ENCODE assay signal across 9 cellular contexts in genomic region chr17:61467416-61468262, GRCh38. TPM values are rescaled to one million over a fixed set of nuclear protein-coding genes. Genes with fewer than 3 reads are reported as not detected.
A peak's percentile ranks its signal among the peaks of the same experiment; 100 is the strongest.
DNase-seq lines count a peak whose midpoint lies in the region; ATAC-seq, FAIRE-seq and TF ChIP-seq lines count a peak whose summit lies in the region.
"Had no signal": no experiment of that assay in that cellular context is flagged by ENCODE, and none has a peak within 500 bp of the region (broad histone marks: within the 10 kb centered on the region; RNA-seq: fewer than 3 reads in every experiment).

No MANE protein-coding gene starts in this region.

- peaks cover 14% of the 10 kb centered on the region for H3K4me1 Mint-ChIP-seq in glutamatergic neuron (ENCODE audit: low read depth, unreplicated experiment)
- no peaks in the 10 kb centered on the region for H3K4me1 Mint-ChIP-seq in activated T-helper 17 cell treated with anti-CD3 and anti-CD28 coated beads, Interleukin-2, amount 50 U/mL, for 72 hours

- WGBS in stomach, 5 donors, result 50 to 60% (median 56%) methylated on average over 15 of the region's 15 CpGs
- WGBS in small intestine, 3 donors, result 52 to 60% (median 57%) methylated on average over 15 of the region's 15 CpGs

- H3K4me1 ChIP-seq in stomach, result peaks cover 0 to 15% (median 0%) of the 10 kb centered on the region in 4 donors
- no peaks in the 10 kb centered on the region for H3K4me1 ChIP-seq in small intestine (ENCODE audit: control insufficient read depth in 2 of 2, insufficient read depth in 1 of 2, low read depth in 1 of 2, low read length in 1 of 2)

- H3K27ac ChIP-seq in stomach (no peak overlapping the region), small intestine (ENCODE audit: low read depth in 1 of 2, low read length in 1 of 2) (no peak overlapping the region)

- intact Hi-C loops in stomach (cut with DNase I; ENCODE audit: low total_unique reads), result no loop called here

- H3K9me3 ChIP-seq in stomach (no peaks in the 10 kb centered on the region), small intestine (ENCODE audit: control insufficient read depth, low read depth) (no peaks in the 10 kb centered on the region)

- H3K9me3 Mint-ChIP-seq in glutamatergic neuron (ENCODE audit: unreplicated experiment), result peaks cover 3% of the 10 kb centered on the region
- no peaks in the 10 kb centered on the region for H3K9me3 Mint-ChIP-seq in activated T-helper 17 cell treated with anti-CD3 and anti-CD28 coated beads, Interleukin-2, amount 50 U/mL, for 72 hours

- H3K4me3 ChIP-seq in stomach, result no peak overlapping the region
- H3K4me3 ChIP-seq in small intestine (ENCODE audit: low read depth in 1 of 2, low read length in 2 of 2), result no peak overlapping the region

- peaks cover 4% of the 10 kb centered on the region for H3K27me3 Mint-ChIP-seq in glutamatergic neuron (ENCODE audit: unreplicated experiment)
- peaks cover 28% of the 10 kb centered on the region for H3K27me3 Mint-ChIP-seq in activated T-helper 17 cell treated with anti-CD3 and anti-CD28 coated beads, Interleukin-2, amount 50 U/mL, for 72 hours

- peak; percentile 88 for DNase-seq in SIG-M5 treated with dmso at 0.1 percent for 504 hours (lab: John Stamatoyannopoulos, UW; ENCODE audit: unreplicated experiment)
- no peak for DNase-seq in SIG-M5 (lab: John Stamatoyannopoulos, UW)
- peak; percentile 67 for DNase-seq in SK-MEL-5 (ENCODE audit: low read depth, low spot score)
- DNase-seq in glutamatergic neuron, result peak; percentile 75
- DNase-seq in stomach, result peak; percentile 38
- DNase-seq in small intestine, result no peak
- no peak for DNase-seq in superior temporal gyrus (ENCODE audit: extremely low spot score)

- H3K27me3 ChIP-seq in stomach, result peaks cover 0 to 35% (median 12%) of the 10 kb centered on the region in 3 donors
- peaks cover 0 to 10% of the 10 kb centered on the region in 2 donors for H3K27me3 ChIP-seq in small intestine (ENCODE audit: control insufficient read depth in 2 of 2, insufficient read depth in 2 of 2, low read length in 2 of 2)

- no peak for TF ChIP-seq EP300 in stomach (IDR thresholded peaks at IDR 0.05)

- TF ChIP-seq CTCF in glutamatergic neuron (IDR thresholded peaks at IDR 0.05; ENCODE audit: partially characterized antibody, unreplicated experiment) (no peak), stomach (IDR thresholded peaks at IDR 0.05) (no peak)

- H3K36me3 ChIP-seq in stomach, result no peaks in the 10 kb centered on the region
- no peaks in the 10 kb centered on the region for H3K36me3 ChIP-seq in small intestine (ENCODE audit: control insufficient read depth in 2 of 2, insufficient read depth in 2 of 2, low read length in 2 of 2)

- TF ChIP-seq POLR2A in stomach (IDR thresholded peaks at IDR 0.05), result no peak

- in situ Hi-C loops in SK-MEL-5 (cut with HindIII; ENCODE audit: low pct_unique_long_range_greater_than_20kb, low sequenced_read_pairs), result no loop called here

- peak overlapping the region; percentile 34 for H3K27ac Mint-ChIP-seq in glutamatergic neuron (ENCODE audit: unreplicated experiment)
- H3K27ac Mint-ChIP-seq in activated T-helper 17 cell treated with anti-CD3 and anti-CD28 coated beads, Interleukin-2, amount 50 U/mL, for 72 hours, result no peak overlapping the region

- H3K36me3 Mint-ChIP-seq in glutamatergic neuron (ENCODE audit: unreplicated experiment), result no peaks in the 10 kb centered on the region
- no peaks in the 10 kb centered on the region for H3K36me3 Mint-ChIP-seq in activated T-helper 17 cell treated with anti-CD3 and anti-CD28 coated beads, Interleukin-2, amount 50 U/mL, for 72 hours (ENCODE audit: low read depth)

- H3K4me3 Mint-ChIP-seq in glutamatergic neuron (ENCODE audit: unreplicated experiment), result no peak overlapping the region
- H3K4me3 Mint-ChIP-seq in activated T-helper 17 cell treated with anti-CD3 and anti-CD28 coated beads, Interleukin-2, amount 50 U/mL, for 72 hours, result no peak overlapping the region

- ATAC-seq in activated T-helper 17 cell treated with anti-CD3 and anti-CD28 coated beads, Interleukin-2, amount 50 U/mL, for 72 hours (replicated peaks), result no peak

- no peak for FAIRE-seq in small intestine (lab: Jason Lieb, UNC)

RNA-seq across cellular contexts. Expression of gene TBX4, which starts 15.4 kb away (rescaled TPM):
- not detected in 2 replicates for total RNA-seq in SK-MEL-5 (2014; rRNA removed; shearing (Covaris generic))
- not detected in 2 replicates for polyA plus RNA-seq in SK-MEL-5 (2015; cell fraction: cytosol; rRNA removed)
- polyA plus RNA-seq in SK-MEL-5 (2015; cell fraction: nucleus; rRNA removed), result 2.0 TPM in 1 of 2 replicates, not detected in the other
- total RNA-seq in glutamatergic neuron (ENCODE audit: unreplicated experiment), result not detected
- under 1 TPM in 1 of 5 donors, not detected in 4; 0.73 TPM for total RNA-seq in stomach
- under 1 TPM in 1 of 3 donors, not detected in 2; 0.08 TPM for polyA plus RNA-seq in stomach
- not detected for polyA plus RNA-seq in small intestine
- not detected for total RNA-seq in activated T-helper 17 cell treated with anti-CD3 and anti-CD28 coated beads, Interleukin-2, amount 50 U/mL, for 72 hours
- total RNA-seq: T-helper 2 cell treated with Interferon-gamma antibody and Interleukin-4, amounts not matched to agents 100 ng/mL and 5 ng/mL, for 36 hours had no signal

Comparison
In these comparisons a context has a peak if more than half of its experiments do, and no peak if none do; other contexts are left out.
1. DNase-seq: peak in SIG-M5 treated with dmso at 0.1 percent for 504 hours (single experiment), SK-MEL-5 (single experiment), glutamatergic neuron (single experiment) and stomach (single experiment); none in SIG-M5 (single experiment), small intestine (single experiment) and superior temporal gyrus (single experiment).